ENCODE assay signal across 1 cellular context in the genomic region with DNA sequence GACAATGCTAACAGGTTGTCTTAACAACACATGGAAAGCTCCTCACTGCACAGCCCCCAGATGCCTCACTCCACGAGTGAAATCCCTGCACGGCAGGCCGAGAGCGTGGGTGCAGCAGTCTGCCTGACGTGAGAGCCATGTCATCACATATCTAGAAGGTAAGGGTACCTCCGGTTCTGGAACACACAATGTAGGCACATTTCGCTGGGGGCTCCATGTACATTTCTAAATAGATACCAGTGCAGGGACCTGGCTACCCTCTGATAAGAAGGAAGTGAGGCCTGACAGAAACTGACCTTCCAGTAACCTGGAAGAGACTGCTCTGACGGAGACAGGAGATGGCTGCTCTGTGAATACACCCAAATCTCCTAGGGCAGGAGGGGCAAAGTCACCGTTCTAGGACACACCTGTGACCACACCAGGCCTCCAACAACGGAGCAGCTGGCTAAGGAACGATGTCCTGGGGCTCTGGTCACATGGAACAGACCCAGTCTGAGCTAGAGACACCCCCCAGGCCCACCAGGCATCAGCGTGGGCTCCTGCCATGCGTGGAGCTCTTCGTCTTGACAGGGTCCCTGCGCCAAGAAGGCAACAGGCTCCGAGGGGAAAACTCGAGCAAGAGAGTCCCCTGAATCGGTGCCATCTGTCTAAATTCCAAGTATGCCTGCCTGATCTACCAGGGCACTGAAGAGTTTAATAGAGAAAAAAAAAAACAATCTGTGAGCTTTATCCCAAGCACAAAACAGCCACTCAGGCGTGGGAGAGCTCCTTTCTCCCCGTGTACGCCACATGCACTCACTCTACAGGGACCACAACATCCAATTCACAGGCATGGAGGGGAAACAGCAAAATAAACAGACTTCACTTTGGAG.
TF ChIP-seq lines count a peak whose summit lies in the region.

No MANE protein-coding gene starts in this region.

TF ChIP-seq in GM12878, 131 proteins besides CTCF, POLR2A, EP300 and RAD21:
- TF ChIP-seq CHD2 (IDR thresholded peaks at IDR 0.05; ENCODE audit: borderline replicate concordance, low read depth, low read length) (no peak), POLR2AphosphoS2 (IDR thresholded peaks at IDR 0.05; ENCODE audit: low read depth, low read length) (0 out of 2 replicates have a peak, but pooled peaks have one; percentile 42)
